In genomic region chr10:16995867-16996529, GRCh38 we compare ENCODE assay signal across 8 cellular contexts.
DNase-seq lines count a peak whose midpoint lies in the region; ATAC-seq and TF ChIP-seq lines count a peak whose summit lies in the region.

No MANE protein-coding gene starts in this region.

- in situ Hi-C loops in GM23248 (cut with MboI), result no loop called here
- in situ Hi-C loops in G401 (cut with HindIII; ENCODE audit: low sequenced_read_pairs), result no loop called here

- H3K36me3 Mint-ChIP-seq in T-helper 17 cell (ENCODE audit: low read depth), result no peaks in the 10 kb centered on the region

- H3K27me3 ChIP-seq in GM23248 (replicated peaks; ENCODE audit: insufficient read depth), result no peaks in the 10 kb centered on the region

- peaks cover 32% of the 10 kb centered on the region for H3F3A ChIP-seq in GM23248 (ENCODE audit: insufficient read depth)

- peak overlapping the region; percentile 81 for H3K27ac ChIP-seq in GM23248

- no peaks in the 10 kb centered on the region for H4K20me1 ChIP-seq in GM23248 (ENCODE audit: insufficient read depth)

- peak overlapping the region; percentile 46 for H2AFZ ChIP-seq in GM23248

- H3K4me3 ChIP-seq in GM23248, result peak overlapping the region; percentile 22
- H3K4me3 ChIP-seq in fibroblast of mammary gland (ENCODE audit: control insufficient read depth, low read depth, low read length), result no peak overlapping the region

- peaks cover 6% of the 10 kb centered on the region for H3K4me1 Mint-ChIP-seq in T-helper 17 cell

- peak overlapping the region; percentile 41 for H3K4me3 Mint-ChIP-seq in T-helper 17 cell

- DNase-seq in GM23248 (peak; percentile 76), T-helper 17 cell (no peak), fibroblast of mammary gland (ENCODE audit: low read depth) (peak; percentile 49), renal cortical epithelial cell (ENCODE audit: low read depth) (peak; percentile 76), G401 (ENCODE audit: low spot score) (no peak), NCI-H526 (lab: John Stamatoyannopoulos, UW) (no peak), NCI-H2227 treated with DMSO at 0.1 percent for 48 hours (lab: John Stamatoyannopoulos, UW) (no peak)

- 26 to 30% methylated on average over 6 of the region's 6 CpGs for WGBS in GM23248 (ENCODE audit: low coverage in 1 of 2, low lambda C conversion rate in 2 of 2, missing lambda C conversion rate in 2 of 2), 2 experiments

- no peaks in the 10 kb centered on the region for H3K79me2 ChIP-seq in GM23248 (ENCODE audit: insufficient read depth)

- H3K9ac ChIP-seq in GM23248, result peak overlapping the region; percentile 64

- H3K4me1 ChIP-seq in GM23248 (ENCODE audit: insufficient read depth), result peaks cover 40% of the 10 kb centered on the region

- H3K9me3 ChIP-seq in GM23248 (ENCODE audit: low read depth) (no peaks in the 10 kb centered on the region), T-helper 17 cell (ENCODE audit: control insufficient read depth, low read length, poor library complexity, severe bottlenecking) (no peaks in the 10 kb centered on the region)

- peak overlapping the region; percentile 63 for H3K4me2 ChIP-seq in GM23248 (ENCODE audit: unreplicated experiment)

- no peaks in the 10 kb centered on the region for H3K27me3 Mint-ChIP-seq in T-helper 17 cell

- no peaks in the 10 kb centered on the region for H3K36me3 ChIP-seq in GM23248 (ENCODE audit: low read depth)

- ATAC-seq in T-helper 17 cell (peak; percentile 83), HG03097 (IDR thresholded peaks at IDR 0.05; ENCODE audit: low FRiP score, unreplicated experiment) (no peak)

- TF ChIP-seq CTCF in fibroblast of mammary gland (conservative IDR thresholded peaks at IDR 0.05; ENCODE audit: control insufficient read depth, insufficient read depth, low read depth, low read length), result no peak

- peak overlapping the region; percentile 96 for H3K27ac Mint-ChIP-seq in T-helper 17 cell

- no peaks in the 10 kb centered on the region for H3K9me2 ChIP-seq in GM23248 (ENCODE audit: insufficient read depth)

Comparison
In these comparisons a context has a peak if more than half of its experiments do, and no peak if none do; other contexts are left out.
1. DNase-seq: peak in GM23248 (single experiment), fibroblast of mammary gland (single experiment) and renal cortical epithelial cell (single experiment); none in T-helper 17 cell (0 of 3), G401 (single experiment), NCI-H526 (0 of 2) and NCI-H2227 treated with DMSO at 0.1 percent for 48 hours (single experiment).